In genomic region chr17:58415371-58416055, GRCh38 we compare ENCODE assay signal across 10 cellular contexts. TPM values are rescaled to one million over a fixed set of nuclear protein-coding genes. Genes with fewer than 3 reads are reported as not detected.
DNase-seq lines count a peak whose midpoint lies in the region; ATAC-seq, FAIRE-seq and TF ChIP-seq lines count a peak whose summit lies in the region.
"Had no signal": no experiment of that assay in that cellular context is flagged by ENCODE, and none has a peak within 500 bp of the region (broad histone marks: within the 10 kb centered on the region; RNA-seq: fewer than 3 reads in every experiment).

No MANE protein-coding gene starts in this region.

- TF ChIP-seq EP300 in GM12878 (IDR thresholded peaks at IDR 0.05; ENCODE audit: borderline replicate concordance in 1 of 2, control insufficient read depth in 1 of 2, low read depth in 2 of 2, low read length in 2 of 2) (no peak), transverse colon (IDR thresholded peaks at IDR 0.05; ENCODE audit: low read depth) (no peak)

- H4K20me1 ChIP-seq in GM12878 (ENCODE audit: control insufficient read depth, insufficient read depth), result no peaks in the 10 kb centered on the region

- POLR2A ChIA-PET in GM12878 (lab: Charles Lee), result interaction anchor here (0.7 to 8.5 kb wide), 11 partner anchors 8 to 162 kb away, joined by 3 to 373 read pairs (median 5); partner anchors contain the start of gene SUPT4H1

- no peak for TF ChIP-seq RAD21 in GM12878 (IDR thresholded peaks at IDR 0.05; ENCODE audit: insufficient read depth, low read depth, low read length)

- H3K9ac ChIP-seq in GM12878 (ENCODE audit: control insufficient read depth, insufficient read depth, low read length), result peak overlapping the region; percentile 45

- no peak for FAIRE-seq in GM12878 (lab: Jason Lieb, UNC)
- FAIRE-seq: frontal cortex had no signal

- TF ChIP-seq POLR2A in GM12878 (IDR thresholded peaks at IDR 0.05; ENCODE audit: low read depth, low read length) (no peak), transverse colon (IDR thresholded peaks at IDR 0.05) (peak; percentile 14)

- DNase-seq in NCI-H2196 (lab: John Stamatoyannopoulos, UW; ENCODE audit: unreplicated experiment), result peak; percentile 12
- no peak for DNase-seq in NCI-H2196 treated with DMSO at 0.1 percent for 48 hours (lab: John Stamatoyannopoulos, UW; ENCODE audit: unreplicated experiment)
- no peak for DNase-seq in GM12878 (ENCODE audit: low read depth, low spot score)
- no peak for DNase-seq in kidney epithelial cell (ENCODE audit: low read depth)
- peak; percentile 43 for DNase-seq in transverse colon
- DNase-seq in middle frontal gyrus (ENCODE audit: extremely low spot score, low spot score), result no peak

- SMC1A ChIA-PET in GM12878 (lab: Charles Lee; ENCODE audit: uncharacterized antibody, unreplicated experiment), result interaction anchor here (0.8 to 8.1 kb wide), 17 partner anchors 9 to 98 kb away, joined by 3 to 195 read pairs (median 8); partner anchors contain the start of gene SUPT4H1

- peak overlapping the region; percentile 53 for H3K4me3 ChIP-seq in GM12878
- peak overlapping the region; percentile 9 for H3K4me3 ChIP-seq in kidney epithelial cell (ENCODE audit: low read depth, low read length)
- peak overlapping the region in 3 of 4 donors; percentile 32 to 53 (median 39) for H3K4me3 ChIP-seq in transverse colon
- H3K4me3 ChIP-seq: thoracic aorta had no signal

- H3K4me1 ChIP-seq in GM12878 (ENCODE audit: control insufficient read depth, insufficient read depth, low read length) (peaks cover 5% of the 10 kb centered on the region; the same call in 1 of the 2 replicates), transverse colon (peaks cover 0 to 30% (median 8%) of the 10 kb centered on the region in 4 donors)

- H3K36me3 ChIP-seq in GM12878 (ENCODE audit: control insufficient read depth in 2 of 2, insufficient read depth in 2 of 2, low read length in 1 of 2) (no peaks in the 10 kb centered on the region), kidney epithelial cell (ENCODE audit: control insufficient read depth, insufficient read depth, low read length) (no peaks in the 10 kb centered on the region), transverse colon (no peaks in the 10 kb centered on the region)
- H3K36me3 ChIP-seq: thoracic aorta had no signal

- no peak for TF ChIP-seq CTCF in GM12878 (IDR thresholded peaks at IDR 0.05 in 2 of 3, conservative IDR thresholded peaks at IDR 0.05 in 1 of 3; ENCODE audit: control insufficient read depth in 2 of 3, extremely low read depth in 1 of 3, insufficient read depth in 1 of 3, low read depth in 3 of 3, low read length in 3 of 3)
- TF ChIP-seq CTCF in kidney epithelial cell (IDR thresholded peaks at IDR 0.05; ENCODE audit: insufficient read depth, low read length, poor library complexity, severe bottlenecking), result no peak
- TF ChIP-seq CTCF in transverse colon (IDR thresholded peaks at IDR 0.05), result peak in 3 of 5 experiments; percentile 21 to 52 (median 39)

- WGBS in GM12878 (ENCODE audit: insufficient coverage, insufficient replicate concordance, low lambda C conversion rate, missing lambda C conversion rate), result 66% methylated on average over 6 of the region's 6 CpGs
- 43 to 45% methylated on average over 3 to 6 of the region's 6 CpGs for WGBS in transverse colon (ENCODE audit: low coverage in 1 of 2), 2 donors

- RAD21 ChIA-PET in GM12878 (lab: Charles Lee; ENCODE audit: unreplicated experiment), result interaction anchor here (1.1 to 6.6 kb wide), 12 partner anchors 8 to 103 kb away, joined by 3 to 323 read pairs (median 6); partner anchors contain the start of gene SUPT4H1

- no peak overlapping the region; the same call in 1 of the 2 replicates for H2AFZ ChIP-seq in GM12878 (ENCODE audit: control insufficient read depth, low read depth, low read length)

- intact Hi-C loops in GM12878 (cut with micrococcal nuclease; ENCODE audit: unreplicated experiment) (loop anchor here (2.0 kb wide), 2 partner anchors 33 to 77 kb away; no protein-coding TSS in a partner anchor), transverse colon (cut with DNase I; ENCODE audit: low total_unique reads) (no loop called here)

- no peaks in the 10 kb centered on the region for H3K27me3 ChIP-seq in GM12878 (replicated peaks in 1 of 2; ENCODE audit: control insufficient read depth in 2 of 2, insufficient read depth in 2 of 2, low read length in 1 of 2)
- no peaks in the 10 kb centered on the region for H3K27me3 ChIP-seq in kidney epithelial cell (ENCODE audit: control insufficient read depth, insufficient read depth, low read length)
- no peaks in the 10 kb centered on the region for H3K27me3 ChIP-seq in transverse colon

- no TSS peak for BruUV-seq in GM12878 (replicated peaks; lab: Mats Ljungman, UMichigan)

- H3K79me2 ChIP-seq in GM12878 (ENCODE audit: control insufficient read depth, insufficient read depth, low read length), result peaks cover 60% of the 10 kb centered on the region

- ATAC-seq in GM12878 (peak; percentile 64), GM18498 (IDR thresholded peaks at IDR 0.05; ENCODE audit: unreplicated experiment) (no peak), HG03520 (IDR thresholded peaks at IDR 0.05; ENCODE audit: unreplicated experiment) (no peak)

- H3K27ac ChIP-seq in GM12878 (ENCODE audit: control insufficient read depth, insufficient read depth), result peak overlapping the region; percentile 70
- peak overlapping the region; percentile 51 to 91 (median 79) for H3K27ac ChIP-seq in transverse colon
- H3K27ac ChIP-seq: thoracic aorta had no signal

- CTCF ChIA-PET in GM12878 (lab: Yijun Ruan, JAX), result interaction anchor here (0.6 to 6.1 kb wide), 17 partner anchors 8 to 409 kb away, joined by 3 to 102 read pairs (median 17); partner anchors contain the start of genes SRSF1, SUPT4H1 and TSPOAP1

- peak overlapping the region; percentile 54 for H3K4me2 ChIP-seq in GM12878 (ENCODE audit: control insufficient read depth, insufficient read depth)

- H3K9me3 ChIP-seq in GM12878 (replicated peaks; ENCODE audit: control insufficient read depth, insufficient read depth, low read length) (no peaks in the 10 kb centered on the region), transverse colon (no peaks in the 10 kb centered on the region)
- H3K9me3 ChIP-seq: thoracic aorta had no signal

- in situ Hi-C loops in GM12878 (cut with MboI) (no loop called here), transverse colon (cut with MboI; ENCODE audit: low pct_ligation_motif_present in 1 of 4, low pct_unique_long_range_greater_than_20kb in 1 of 4, low sequenced_read_pairs in 3 of 4) (loop anchor here in 2 of 4 donors (10.0 kb wide), 3 partner anchors 51 to 101 kb away; partner anchors contain the start of gene SUPT4H1 (in 1 of the 2))

TF ChIP-seq in GM12878, 131 proteins besides CTCF, POLR2A, EP300 and RAD21:
- TF ChIP-seq, protein P1, sequence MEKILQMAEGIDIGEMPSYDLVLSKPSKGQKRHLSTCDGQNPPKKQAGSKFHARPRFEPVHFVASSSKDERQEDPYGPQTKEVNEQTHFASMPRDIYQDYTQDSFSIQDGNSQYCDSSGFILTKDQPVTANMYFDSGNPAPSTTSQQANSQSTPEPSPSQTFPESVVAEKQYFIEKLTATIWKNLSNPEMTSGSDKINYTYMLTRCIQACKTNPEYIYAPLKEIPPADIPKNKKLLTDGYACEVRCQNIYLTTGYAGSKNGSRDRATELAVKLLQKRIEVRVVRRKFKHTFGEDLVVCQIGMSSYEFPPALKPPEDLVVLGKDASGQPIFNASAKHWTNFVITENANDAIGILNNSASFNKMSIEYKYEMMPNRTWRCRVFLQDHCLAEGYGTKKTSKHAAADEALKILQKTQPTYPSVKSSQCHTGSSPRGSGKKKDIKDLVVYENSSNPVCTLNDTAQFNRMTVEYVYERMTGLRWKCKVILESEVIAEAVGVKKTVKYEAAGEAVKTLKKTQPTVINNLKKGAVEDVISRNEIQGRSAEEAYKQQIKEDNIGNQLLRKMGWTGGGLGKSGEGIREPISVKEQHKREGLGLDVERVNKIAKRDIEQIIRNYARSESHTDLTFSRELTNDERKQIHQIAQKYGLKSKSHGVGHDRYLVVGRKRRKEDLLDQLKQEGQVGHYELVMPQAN (conservative IDR thresholded peaks at IDR 0.05), result peak; percentile 51
- TF ChIP-seq IKZF1 (conservative IDR thresholded peaks at IDR 0.05) (peak; percentile 37; the same call in 1 of the 2 replicates), CBX3 (IDR thresholded peaks at IDR 0.05; ENCODE audit: borderline replicate concordance, low read depth) (no peak), RAD51 (IDR thresholded peaks at IDR 0.05) (0 out of 2 replicates have a peak, but pooled peaks have one; percentile 6), GABPA (IDR thresholded peaks at IDR 0.05; ENCODE audit: low read depth) (no peak), TCF12 (IDR thresholded peaks at IDR 0.05; ENCODE audit: low read depth, low read length) (peak; percentile 54; the same call in 1 of the 2 replicates), IKZF2 (IDR thresholded peaks at IDR 0.05) (0 out of 4 replicates have a peak, but pooled peaks of 1 of the 2 experiments have one; percentile 12), NR2F1 (conservative IDR thresholded peaks at IDR 0.05) (0 out of 2 replicates have a peak, but pooled peaks have one; percentile 46)

RNA-seq across cellular contexts. Expression of gene RNF43, which starts 1.8 kb away (rescaled TPM):
- total RNA-seq in GM12878 (2013; cell fraction: nucleolus; rRNA removed), result 64.7 and 95.6 TPM in 2 replicates
- total RNA-seq in GM12878 (2014; rRNA removed), result 5.3 and 7.2 TPM in 2 replicates
- 4.4 and 4.5 TPM in 2 replicates for total RNA-seq in GM12878 (2014; rRNA removed; fragmentation: Illumina TruSeq; extraction: Trizol)
- total RNA-seq in GM12878 (2021), result 6.8 and 8.2 TPM in 2 replicates
- polyA plus RNA-seq in GM12878 (2011; ENCODE audit: low read depth), result 0.51 TPM
- 16.7 and 20.8 TPM in 2 replicates for polyA plus RNA-seq in GM12878 (2011; rRNA removed)
- polyA plus RNA-seq in GM12878 (2011; cell fraction: cytosol; rRNA removed), result 11.2 and 14.7 TPM in 2 replicates
- 36.9 and 40.7 TPM in 2 replicates for polyA plus RNA-seq in GM12878 (2011; cell fraction: nucleus; rRNA removed)
- 1.1 and 1.5 TPM in 2 replicates for polyA plus RNA-seq in GM12878 (2012)
- 6.6 and 6.7 TPM in 2 replicates for polyA plus RNA-seq in GM12878 (2014; fragmentation: Illumina TruSeq; extraction: Trizol)
- 1 to 10 TPM; 1.2 to 1.3 TPM for polyA plus RNA-seq in GM12878 (2014; fragmentation: Nextera tagmentation; extraction: Ambion mirVana)
- polyA plus RNA-seq in GM12878 (2014; rRNA removed), result 5.8 and 5.9 TPM in 2 replicates
- polyA plus RNA-seq in GM12878 (2016; fragmentation: Nextera tagmentation; extraction: Ambion mirVana), result 1 to 10 TPM; 4.4 to 5.1 TPM
- polyA minus RNA-seq in GM12878 (2011; rRNA and poly(A)+ RNA removed), result 24.1 and 28.7 TPM in 2 replicates
- 3.8 and 4.9 TPM in 2 replicates for polyA minus RNA-seq in GM12878 (2011; cell fraction: cytosol; rRNA and poly(A)+ RNA removed)
- polyA minus RNA-seq in GM12878 (2011; cell fraction: nucleus; rRNA and poly(A)+ RNA removed), result 16.9 and 28.5 TPM in 2 replicates
- total RNA-seq in kidney epithelial cell, result 0.75 and 2.3 TPM in 2 replicates
- total RNA-seq in transverse colon, result 10 to 100 TPM; 31.9 to 84.2 (median 38.2) TPM

Comparison
In these comparisons a context has a peak if more than half of its experiments do, and no peak if none do; other contexts are left out.
1. DNase-seq: peak in NCI-H2196 (single experiment) and transverse colon (single experiment); none in NCI-H2196 treated with DMSO at 0.1 percent for 48 hours (single experiment), GM12878 (single experiment), kidney epithelial cell (single experiment) and middle frontal gyrus (single experiment).
2. CTCF ChIP-seq: peak in transverse colon (3 of 5); none in GM12878 (0 of 3) and kidney epithelial cell (single experiment).
3. Peak in every context shown above with its lines, with median percentiles within 50 percentile points of each other: H3K4me3 ChIP-seq.